ENCODE assay signal across 1 cellular context in genomic region chr12:92398565-92399309, GRCh38.
TF ChIP-seq lines count a peak whose summit lies in the region.

No MANE protein-coding gene starts in this region.

TF ChIP-seq in GM12878, 131 proteins besides CTCF, POLR2A, EP300 and RAD21 (continued from another document):
- TF ChIP-seq PKNOX1 (IDR thresholded peaks at IDR 0.05) = peak; percentile 51; the same call in 1 of the 2 replicates
- TF ChIP-seq WRNIP1 (IDR thresholded peaks at IDR 0.05; ENCODE audit: borderline replicate concordance, low read depth, low read length) = no peak
- TF ChIP-seq CEBPB (IDR thresholded peaks at IDR 0.05; ENCODE audit: borderline replicate concordance in 1 of 2, low read depth in 2 of 2, low read length in 2 of 2) = no peak
- no peak for TF ChIP-seq ZNF217 (IDR thresholded peaks at IDR 0.05)
- TF ChIP-seq RB1 (IDR thresholded peaks at IDR 0.05; ENCODE audit: borderline replicate concordance) = no peak
- no peak for TF ChIP-seq PRDM15 (CRISPR knock-in tag; IDR thresholded peaks at IDR 0.05)
- no peak for TF ChIP-seq TARDBP (IDR thresholded peaks at IDR 0.05; ENCODE audit: borderline replicate concordance)
- TF ChIP-seq GATAD2B (conservative IDR thresholded peaks at IDR 0.05; ENCODE audit: low read depth) = no peak
- TF ChIP-seq MLLT1 (IDR thresholded peaks at IDR 0.05) = no peak
- TF ChIP-seq NR2F1 (conservative IDR thresholded peaks at IDR 0.05) = no peak
- TF ChIP-seq ZNF274 (IDR thresholded peaks at IDR 0.05; ENCODE audit: insufficient read depth, insufficient read length) = no peak
- no peak for TF ChIP-seq SIN3A (IDR thresholded peaks at IDR 0.05; ENCODE audit: low read depth, low read length)
- peak; percentile 12; the same call in 1 of the 2 replicates for TF ChIP-seq RELB (IDR thresholded peaks at IDR 0.05; ENCODE audit: low read depth)
- TF ChIP-seq POLR2AphosphoS2 (IDR thresholded peaks at IDR 0.05; ENCODE audit: low read depth, low read length) = no peak
- peak; percentile 42; the same call in 1 of the 2 replicates for TF ChIP-seq POLR2AphosphoS5 (IDR thresholded peaks at IDR 0.05; ENCODE audit: low read length)
- no peak for TF ChIP-seq USF1 (IDR thresholded peaks at IDR 0.05; ENCODE audit: borderline replicate concordance, extremely low read length, insufficient read depth, low read depth, low read length)
- TF ChIP-seq SMARCA5 (IDR thresholded peaks at IDR 0.05) = no peak
- TF ChIP-seq ZNF592 (IDR thresholded peaks at IDR 0.05) = no peak
